In the genomic region with DNA sequence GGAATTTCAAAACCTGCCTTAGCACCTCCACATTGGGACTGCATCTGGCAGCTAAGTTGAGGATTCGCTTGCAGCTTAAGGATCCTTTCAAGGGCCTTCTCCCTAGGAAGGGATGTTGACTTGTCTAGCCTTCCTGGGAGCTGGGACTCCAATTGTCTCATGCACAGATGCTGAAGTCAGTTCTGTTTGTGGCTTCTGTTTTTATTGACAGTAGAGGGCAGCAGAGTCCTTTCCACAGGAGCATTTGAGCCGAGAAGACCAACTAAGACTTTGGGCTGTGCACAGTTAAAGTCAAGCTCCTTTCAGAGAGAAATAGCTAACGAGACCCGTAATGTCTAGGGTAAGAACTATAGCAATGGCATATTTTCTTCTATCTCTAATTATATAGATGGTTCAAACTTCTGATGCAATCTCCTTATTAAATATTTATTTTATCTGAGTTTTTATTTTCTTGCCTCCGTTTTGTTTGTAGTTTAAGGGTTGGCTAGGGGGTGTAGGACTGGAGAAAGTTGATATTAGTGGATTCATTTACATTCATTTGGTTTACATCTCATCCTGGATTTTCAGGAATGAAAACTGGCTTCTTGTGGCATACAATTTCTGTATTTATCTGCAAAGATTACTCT, we compare ENCODE assay signal across 8 cellular contexts. TPM values are rescaled to one million over a fixed set of nuclear protein-coding genes. Genes with fewer than 3 reads are reported as not detected.
DNase-seq lines count a peak whose midpoint lies in the region; ATAC-seq and TF ChIP-seq lines count a peak whose summit lies in the region.

No MANE protein-coding gene starts in this region.

- no peaks in the 10 kb centered on the region for H3K4me1 Mint-ChIP-seq in activated CD4-positive, alpha-beta T cell treated with anti-CD3 and anti-CD28 coated beads for 36 hours

- no peak overlapping the region for H3K4me3 Mint-ChIP-seq in activated CD4-positive, alpha-beta T cell treated with anti-CD3 and anti-CD28 coated beads for 36 hours

- peak; percentile 40 for DNase-seq in activated CD4-positive, alpha-beta T cell treated with anti-CD3 and anti-CD28 coated beads for 36 hours
- DNase-seq in activated CD4-positive, alpha-beta T cell treated with anti-CD3 and anti-CD28 coated beads for 1 hour: no peak
- peak; percentile 73 for DNase-seq in RKO (ENCODE audit: low spot score)
- DNase-seq in cardiac fibroblast (ENCODE audit: low read depth in 2 of 2): peak; percentile 77 to 80
- peak; percentile 14 for DNase-seq in kidney epithelial cell (ENCODE audit: low read depth)
- peak; percentile 49 for DNase-seq in stromal cell of bone marrow (ENCODE audit: low read depth)

- no peaks in the 10 kb centered on the region for H3K9me3 Mint-ChIP-seq in activated CD4-positive, alpha-beta T cell treated with anti-CD3 and anti-CD28 coated beads for 36 hours (ENCODE audit: low read depth)

- peak; percentile 44 for ATAC-seq in activated CD4-positive, alpha-beta T cell treated with anti-CD3 and anti-CD28 coated beads for 36 hours
- ATAC-seq in GM21619 (IDR thresholded peaks at IDR 0.05; ENCODE audit: unreplicated experiment): peak; percentile 70

- H3K36me3 Mint-ChIP-seq in activated CD4-positive, alpha-beta T cell treated with anti-CD3 and anti-CD28 coated beads for 36 hours (ENCODE audit: low read depth): no peaks in the 10 kb centered on the region

- H3K36me3 ChIP-seq in kidney epithelial cell (ENCODE audit: control insufficient read depth, insufficient read depth, low read length): no peaks in the 10 kb centered on the region

- CTCF ChIA-PET in activated CD4-positive, alpha-beta T cell treated with anti-CD3 and anti-CD28 coated beads for 36 hours (lab: Charles Lee): interaction anchor here (0.7 to 4.4 kb wide), 16 partner anchors 8 to 1955 kb away, joined by 3 to 30 read pairs (median 4); no protein-coding TSS in a partner anchor

- TF ChIP-seq CTCF in LNCAP (IDR thresholded peaks at IDR 0.05): peak; percentile 78
- peak; percentile 81 for TF ChIP-seq CTCF in cardiac fibroblast (IDR thresholded peaks at IDR 0.05; ENCODE audit: low read depth, low read length)
- peak; percentile 79 for TF ChIP-seq CTCF in kidney epithelial cell (IDR thresholded peaks at IDR 0.05; ENCODE audit: insufficient read depth, low read length, poor library complexity, severe bottlenecking)

- peaks cover 18% of the 10 kb centered on the region for H3K27me3 Mint-ChIP-seq in activated CD4-positive, alpha-beta T cell treated with anti-CD3 and anti-CD28 coated beads for 36 hours

- POLR2A ChIA-PET in activated CD4-positive, alpha-beta T cell treated with anti-CD3 and anti-CD28 coated beads for 36 hours (lab: Charles Lee): no interaction called here

- H3K4me3 ChIP-seq in cardiac fibroblast (replicated peaks in 1 of 2; ENCODE audit: low read depth in 2 of 2, low read length in 2 of 2) (no peak overlapping the region), kidney epithelial cell (ENCODE audit: low read depth, low read length) (no peak overlapping the region)

- no peak overlapping the region for H3K27ac Mint-ChIP-seq in activated CD4-positive, alpha-beta T cell treated with anti-CD3 and anti-CD28 coated beads for 36 hours

- H3K27me3 ChIP-seq in kidney epithelial cell (ENCODE audit: control insufficient read depth, insufficient read depth, low read length): no peaks in the 10 kb centered on the region

- intact Hi-C loops in activated CD4-positive, alpha-beta T cell treated with anti-CD3 and anti-CD28 coated beads for 36 hours (cut with DNase I, micrococcal nuclease): loop anchor here in 1 of 2 experiments (1.0 kb wide), 1 partner anchor 1938 kb away; no protein-coding TSS in a partner anchor

RNA-seq across cellular contexts. Expression of gene KBTBD8, which starts 59.7 kb away (rescaled TPM):
- 1 to 10 TPM; 8.3 to 9.2 TPM for total RNA-seq in activated CD4-positive, alpha-beta T cell treated with anti-CD3 and anti-CD28 coated beads for 36 hours
- total RNA-seq in kidney epithelial cell: 0.67 and 0.89 TPM in 2 replicates
